In genomic region chr9:100884518-100884917, GRCh38 we compare ENCODE assay signal across 34 cellular contexts.
DNase-seq lines count a peak whose midpoint lies in the region; ATAC-seq, FAIRE-seq and TF ChIP-seq lines count a peak whose summit lies in the region.
"Had no signal": no experiment of that assay in that cellular context is flagged by ENCODE, and none has a peak within 500 bp of the region (broad histone marks: within the 10 kb centered on the region; RNA-seq: fewer than 3 reads in every experiment).

No MANE protein-coding gene starts in this region.

- H3K27ac ChIP-seq in kidney (ENCODE audit: low read depth in 2 of 2, low read length in 2 of 2), result no peak overlapping the region
- H3K27ac ChIP-seq: ascending aorta, esophagus muscularis mucosa, foreskin keratinocyte, heart right ventricle, left lung, pancreas, right atrium auricular region, RWPE1 had no signal

- DNase-seq in T-helper 1 cell, result no peak
- peak; percentile 1 for DNase-seq in midbrain (lab: John Stamatoyannopoulos, UW)
- DNase-seq in occipital lobe (lab: John Stamatoyannopoulos, UW), result no peak
- no peak for DNase-seq in kidney
- no peak for DNase-seq in activated naive CD4-positive, alpha-beta T cell treated with anti-CD3 and anti-CD28 coated beads, Interleukin-2, amount 50 U/mL, for 72 hours (ENCODE audit: low spot score in 2 of 2)
- DNase-seq: ACHN; activated CD4-positive, CD25-positive, alpha-beta regulatory T cell treated with anti-CD3 and anti-CD28 coated beads, Interleukin-2, amount 50 U/mL, for 72 hours; activated CD8-positive, alpha-beta T cell treated with anti-CD3 and anti-CD28 coated beads for 36 hours; Caco-2; DMS79 treated with DMSO at 0.1 percent for 48 hours; foreskin keratinocyte; heart right ventricle; KG1; left lung; mesenchymal stem cell; MM.1S; naive B cell; NCI-H1436; NCI-H82; pancreas; stimulated activated CD4-positive, alpha-beta T cell treated with anti-CD3 and anti-CD28 coated beads, Interleukin-2, amount 100 ng/mL, for 48 hours; trophoblast cell had no signal

- FAIRE-seq in kidney (lab: Jason Lieb, UNC), result no peak
- FAIRE-seq: GM18507, HTR-8/SVneo, pancreas had no signal

- no peak for ATAC-seq in GM21390 (IDR thresholded peaks at IDR 0.05; ENCODE audit: unreplicated experiment)
- ATAC-seq in activated naive CD4-positive, alpha-beta T cell treated with anti-CD3 and anti-CD28 coated beads, Interleukin-2, amount 50 U/mL, for 72 hours, result no peak
- ATAC-seq: activated CD8-positive, alpha-beta T cell treated with anti-CD3 and anti-CD28 coated beads for 36 hours; foreskin keratinocyte; HCT116; heart right ventricle; left lung; pancreas had no signal

- TF ChIP-seq CTCF in brain (conservative IDR thresholded peaks at IDR 0.05) (no peak), kidney (IDR thresholded peaks at IDR 0.05; ENCODE audit: borderline replicate concordance, extremely low read depth, insufficient read depth) (no peak)

- intact Hi-C loops in kidney (cut with DNase I), result no loop called here

- H3K4me1 ChIP-seq in kidney (ENCODE audit: control insufficient read depth in 1 of 2, insufficient read depth in 1 of 2, low read depth in 1 of 2, low read length in 2 of 2), result no peaks in the 10 kb centered on the region
- H3K4me1 ChIP-seq: ascending aorta, Caco-2, esophagus muscularis mucosa, foreskin keratinocyte, heart right ventricle, left lung, pancreas, right atrium auricular region had no signal

- H3K9me3 ChIP-seq in kidney (ENCODE audit: control insufficient read depth in 1 of 2, low read length in 2 of 2), result no peaks in the 10 kb centered on the region
- H3K9me3 ChIP-seq: ascending aorta, Caco-2, left lung, pancreas, right atrium auricular region had no signal

- no peak overlapping the region for H3K4me3 ChIP-seq in kidney (ENCODE audit: low read length in 2 of 2)
- H3K4me3 ChIP-seq: ascending aorta, esophagus muscularis mucosa, heart right ventricle, left lung, pancreas, right atrium auricular region had no signal

- no peaks in the 10 kb centered on the region for H3K4me1 Mint-ChIP-seq in T-helper 1 cell treated with Interleukin-12 subunit alpha and Interleukin-12 subunit beta and Interleukin-4 antibody, amounts not matched to agents 30 μg/mL and 1 μg/mL, for 36 hours (ENCODE audit: low read depth)
- H3K4me1 Mint-ChIP-seq in brain, result peaks cover 19% of the 10 kb centered on the region
- H3K4me1 Mint-ChIP-seq: naive B cell had no signal

- H3K27me3 Mint-ChIP-seq in T-helper 1 cell treated with Interleukin-12 subunit alpha and Interleukin-12 subunit beta and Interleukin-4 antibody, amounts not matched to agents 30 μg/mL and 1 μg/mL, for 36 hours (ENCODE audit: low read depth), result no peaks in the 10 kb centered on the region
- peaks cover 8% of the 10 kb centered on the region for H3K27me3 Mint-ChIP-seq in brain
- H3K27me3 Mint-ChIP-seq: activated CD8-positive, alpha-beta T cell treated with anti-CD3 and anti-CD28 coated beads for 36 hours; activated naive CD8-positive, alpha-beta T cell had no signal

- H3K4me3 Mint-ChIP-seq in T-helper 1 cell treated with Interleukin-12 subunit alpha and Interleukin-12 subunit beta and Interleukin-4 antibody, amounts not matched to agents 30 μg/mL and 1 μg/mL, for 36 hours, result no peak overlapping the region
- peak overlapping the region in 3 of 5 experiments; percentile 35 to 62 (median 36) for H3K4me3 Mint-ChIP-seq in brain
- H3K4me3 Mint-ChIP-seq: activated CD8-positive, alpha-beta T cell treated with anti-CD3 and anti-CD28 coated beads for 36 hours; activated naive CD8-positive, alpha-beta T cell; naive B cell had no signal

- H3K27ac Mint-ChIP-seq in T-helper 1 cell treated with Interleukin-12 subunit alpha and Interleukin-12 subunit beta and Interleukin-4 antibody, amounts not matched to agents 30 μg/mL and 1 μg/mL, for 36 hours, result peak overlapping the region; percentile 16
- H3K27ac Mint-ChIP-seq in brain, result peak overlapping the region in 4 of 5 experiments; percentile 45 to 93 (median 82)
- no peak overlapping the region for H3K27ac Mint-ChIP-seq in activated naive CD4-positive, alpha-beta T cell treated with anti-CD3 and anti-CD28 coated beads, Interleukin-2, amount 50 U/mL, for 72 hours
- H3K27ac Mint-ChIP-seq: activated CD8-positive, alpha-beta T cell treated with anti-CD3 and anti-CD28 coated beads for 36 hours; activated naive CD8-positive, alpha-beta T cell; activated T-helper 2 cell treated with anti-CD3 and anti-CD28 coated beads, Interferon-gamma antibody, Interleukin-2, Interleukin-4, amounts not matched to agents 10 μg/mL and 5 μg/mL and 100 μg/mL, durations not matched to agents 14 hours and 24 hours and 36 hours; naive B cell had no signal

- H3K36me3 ChIP-seq in kidney (ENCODE audit: control insufficient read depth in 1 of 2, insufficient read depth in 2 of 2, low read length in 2 of 2), result no peaks in the 10 kb centered on the region
- H3K36me3 ChIP-seq: ascending aorta, esophagus muscularis mucosa, heart right ventricle, left lung, pancreas, right atrium auricular region had no signal

- H3K9ac ChIP-seq in kidney (ENCODE audit: low read length in 2 of 2), result no peak overlapping the region

- no peaks in the 10 kb centered on the region for H3K9me3 Mint-ChIP-seq in T-helper 1 cell treated with Interleukin-12 subunit alpha and Interleukin-12 subunit beta and Interleukin-4 antibody, amounts not matched to agents 30 μg/mL and 1 μg/mL, for 36 hours
- H3K9me3 Mint-ChIP-seq in brain, result peaks cover 0 to 5% (median 4%) of the 10 kb centered on the region in 5 experiments
- no peaks in the 10 kb centered on the region for H3K9me3 Mint-ChIP-seq in activated naive CD4-positive, alpha-beta T cell treated with anti-CD3 and anti-CD28 coated beads, Interleukin-2, amount 50 U/mL, for 72 hours
- H3K9me3 Mint-ChIP-seq: activated CD8-positive, alpha-beta T cell treated with anti-CD3 and anti-CD28 coated beads for 36 hours; activated T-helper 2 cell treated with anti-CD3 and anti-CD28 coated beads, Interferon-gamma antibody, Interleukin-2, Interleukin-4, amounts not matched to agents 10 μg/mL and 5 μg/mL and 100 μg/mL, durations not matched to agents 14 hours and 24 hours and 36 hours had no signal

- H3K36me3 Mint-ChIP-seq in T-helper 1 cell treated with Interleukin-12 subunit alpha and Interleukin-12 subunit beta and Interleukin-4 antibody, amounts not matched to agents 30 μg/mL and 1 μg/mL, for 36 hours (ENCODE audit: low read depth), result no peaks in the 10 kb centered on the region
- H3K36me3 Mint-ChIP-seq in brain, result no peaks in the 10 kb centered on the region
- no peaks in the 10 kb centered on the region for H3K36me3 Mint-ChIP-seq in activated naive CD4-positive, alpha-beta T cell treated with anti-CD3 and anti-CD28 coated beads, Interleukin-2, amount 50 U/mL, for 72 hours
- H3K36me3 Mint-ChIP-seq: activated naive CD8-positive, alpha-beta T cell; naive B cell had no signal

Comparison
In these comparisons a context has a peak if more than half of its experiments do, and no peak if none do; other contexts are left out.
1. H3K27ac Mint-ChIP-seq: peak in T-helper 1 cell treated with Interleukin-12 subunit alpha and Interleukin-12 subunit beta and Interleukin-4 antibody, amounts not matched to agents 30 μg/mL and 1 μg/mL, for 36 hours (single experiment) and brain (4 of 5); none in activated naive CD4-positive, alpha-beta T cell treated with anti-CD3 and anti-CD28 coated beads, Interleukin-2, amount 50 U/mL, for 72 hours (0 of 2).